Comparison of ENCODE assay signal across 32 cellular contexts in the genomic region with DNA sequence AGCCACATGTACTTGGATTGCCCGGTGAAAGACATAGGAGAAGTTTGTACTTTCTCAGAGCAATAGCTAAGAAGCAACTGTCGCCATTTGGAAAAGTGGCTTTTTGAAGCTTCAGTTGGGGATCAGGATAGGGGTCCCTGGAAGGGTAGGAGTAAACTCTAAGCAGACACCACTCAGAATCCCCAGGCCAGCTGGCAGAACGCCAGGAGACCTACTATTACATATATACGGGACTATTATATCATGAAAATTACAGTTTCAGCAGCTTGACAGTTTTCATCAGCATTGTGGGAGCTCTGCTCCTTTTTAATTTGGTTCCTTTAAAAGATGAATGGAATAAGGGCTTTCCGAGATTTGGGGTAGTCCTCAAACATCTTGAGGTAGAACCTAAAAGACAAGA. TPM values are rescaled to one million over a fixed set of nuclear protein-coding genes. Genes with fewer than 3 reads are reported as not detected.
"Had no signal": no experiment of that assay in that cellular context is flagged by ENCODE, and none has a peak within 500 bp of the region (broad histone marks: within the 10 kb centered on the region; RNA-seq: fewer than 3 reads in every experiment).

No MANE protein-coding gene starts in this region.

- H3K4me3 Mint-ChIP-seq: mesothelial cell of epicardium; naive B cell; natural killer cell; nephron progenitor cell; neural progenitor cell; stimulated activated memory B cell treated with anti-CD40 and anti-IgM and Interleukin-4, amounts not matched to agents 10 μg/mL and 1 μg/mL and 100 μg/mL, for 72 hours; stimulated activated naive CD8-positive, alpha-beta T cell treated with anti-CD3 and anti-CD28 coated beads, Interleukin-15, amount 100 ng/mL, for 72 hours; type B pancreatic cell had no signal

- H3K79me2 ChIP-seq: parathyroid adenoma had no signal

- H3K4me3 ChIP-seq: left ventricle myocardium inferior, lung, neural progenitor cell, right atrium auricular region, right lobe of liver, smooth muscle cell, tibial nerve, vagina had no signal

- H3K4me1 ChIP-seq: left ventricle myocardium inferior, neural progenitor cell, parathyroid adenoma, right atrium auricular region, tibial nerve, vagina had no signal

- H3K9me3 ChIP-seq: left ventricle myocardium inferior, neutrophil, right atrium auricular region, right lobe of liver, tibial nerve, vagina had no signal

- ATAC-seq: natural killer cell; right lobe of liver; stimulated activated memory B cell treated with anti-CD40 and anti-IgM and Interleukin-4, amounts not matched to agents 10 μg/mL and 1 μg/mL and 100 μg/mL, for 72 hours; stimulated activated naive CD8-positive, alpha-beta T cell treated with anti-CD3 and anti-CD28 coated beads, Interleukin-15, amount 100 ng/mL, for 72 hours had no signal

- H3K27ac Mint-ChIP-seq: mesothelial cell of epicardium; naive B cell; natural killer cell; nephron progenitor cell; neural progenitor cell; stimulated activated memory B cell treated with anti-CD40 and anti-IgM and Interleukin-4, amounts not matched to agents 10 μg/mL and 1 μg/mL and 100 μg/mL, for 72 hours; stimulated activated naive CD8-positive, alpha-beta T cell treated with anti-CD3 and anti-CD28 coated beads, Interleukin-15, amount 100 ng/mL, for 72 hours; type B pancreatic cell had no signal

- H3K36me3 ChIP-seq: left ventricle myocardium inferior, neural progenitor cell, neutrophil, right atrium auricular region, right lobe of liver, tibial nerve, vagina had no signal

- H3K36me3 Mint-ChIP-seq: mesothelial cell of epicardium; naive B cell; natural killer cell; neural progenitor cell; stimulated activated memory B cell treated with anti-CD40 and anti-IgM and Interleukin-4, amounts not matched to agents 10 μg/mL and 1 μg/mL and 100 μg/mL, for 72 hours; type B pancreatic cell had no signal

- DNase-seq: islet precursor cell; left ventricle myocardium inferior; mesendoderm; naive B cell; natural killer cell; nephron progenitor cell; occipital lobe; right lobe of liver; stimulated activated CD4-positive, alpha-beta T cell treated with anti-CD3 and anti-CD28 coated beads, Interleukin-1b, Interleukin-23, amount 100 ng/mL, for 48 hours; stimulated activated CD4-positive, alpha-beta T cell treated with anti-CD3 and anti-CD28 coated beads, Interleukin-2, amount 100 ng/mL, for 48 hours; stimulated activated CD4-positive, alpha-beta T cell treated with anti-CD3 and anti-CD28 coated beads, Interleukin-4, amount 100 ng/mL, for 4 hours; stimulated activated CD8-positive, alpha-beta memory T cell treated with anti-CD3 and anti-CD28 coated beads, Interleukin-4, amount 100 ng/mL, for 48 hours; stimulated activated naive CD4-positive, alpha-beta T cell treated with Interleukin-2 at 50 U/mL for 16 hours; stimulated activated naive CD8-positive, alpha-beta T cell treated with anti-CD3 and anti-CD28 coated beads, Interleukin-15, amount 100 ng/mL, for 72 hours; substantia nigra had no signal

- H3K4me2 ChIP-seq: neural progenitor cell, smooth muscle cell had no signal

- H3K4me1 Mint-ChIP-seq: mesothelial cell of epicardium; naive B cell; nephron progenitor cell; neural progenitor cell; stimulated activated memory B cell treated with anti-CD40 and anti-IgM and Interleukin-4, amounts not matched to agents 10 μg/mL and 1 μg/mL and 100 μg/mL, for 72 hours; stimulated activated naive CD8-positive, alpha-beta T cell treated with anti-CD3 and anti-CD28 coated beads, Interleukin-15, amount 100 ng/mL, for 72 hours had no signal

- H2AFZ ChIP-seq: neural progenitor cell, parathyroid adenoma had no signal

- H3K27ac ChIP-seq: left ventricle myocardium inferior, neural progenitor cell, neutrophil, parathyroid adenoma, right atrium auricular region, right lobe of liver, tibial nerve, vagina had no signal

- H3K27me3 ChIP-seq: neural progenitor cell, right atrium auricular region, right lobe of liver, tibial nerve, vagina had no signal

- H3K9me3 Mint-ChIP-seq: mesothelial cell of epicardium; naive B cell; natural killer cell; neural progenitor cell; stimulated activated memory B cell treated with anti-CD40 and anti-IgM and Interleukin-4, amounts not matched to agents 10 μg/mL and 1 μg/mL and 100 μg/mL, for 72 hours; stimulated activated naive CD8-positive, alpha-beta T cell treated with anti-CD3 and anti-CD28 coated beads, Interleukin-15, amount 100 ng/mL, for 72 hours; type B pancreatic cell had no signal

RNA-seq across cellular contexts. Expression of a gene that starts 54.9 kb away (rescaled TPM):
- total RNA-seq: left ventricle myocardium inferior, lower leg skin, mesothelial cell of epicardium, mononuclear cell, natural killer cell, occipital lobe, osteocyte, posterior vena cava, pulmonary artery endothelial cell, right atrium auricular region, skeletal muscle tissue, tibial nerve had no signal
- polyA plus RNA-seq: smooth muscle cell had no signal
